In the genomic region with DNA sequence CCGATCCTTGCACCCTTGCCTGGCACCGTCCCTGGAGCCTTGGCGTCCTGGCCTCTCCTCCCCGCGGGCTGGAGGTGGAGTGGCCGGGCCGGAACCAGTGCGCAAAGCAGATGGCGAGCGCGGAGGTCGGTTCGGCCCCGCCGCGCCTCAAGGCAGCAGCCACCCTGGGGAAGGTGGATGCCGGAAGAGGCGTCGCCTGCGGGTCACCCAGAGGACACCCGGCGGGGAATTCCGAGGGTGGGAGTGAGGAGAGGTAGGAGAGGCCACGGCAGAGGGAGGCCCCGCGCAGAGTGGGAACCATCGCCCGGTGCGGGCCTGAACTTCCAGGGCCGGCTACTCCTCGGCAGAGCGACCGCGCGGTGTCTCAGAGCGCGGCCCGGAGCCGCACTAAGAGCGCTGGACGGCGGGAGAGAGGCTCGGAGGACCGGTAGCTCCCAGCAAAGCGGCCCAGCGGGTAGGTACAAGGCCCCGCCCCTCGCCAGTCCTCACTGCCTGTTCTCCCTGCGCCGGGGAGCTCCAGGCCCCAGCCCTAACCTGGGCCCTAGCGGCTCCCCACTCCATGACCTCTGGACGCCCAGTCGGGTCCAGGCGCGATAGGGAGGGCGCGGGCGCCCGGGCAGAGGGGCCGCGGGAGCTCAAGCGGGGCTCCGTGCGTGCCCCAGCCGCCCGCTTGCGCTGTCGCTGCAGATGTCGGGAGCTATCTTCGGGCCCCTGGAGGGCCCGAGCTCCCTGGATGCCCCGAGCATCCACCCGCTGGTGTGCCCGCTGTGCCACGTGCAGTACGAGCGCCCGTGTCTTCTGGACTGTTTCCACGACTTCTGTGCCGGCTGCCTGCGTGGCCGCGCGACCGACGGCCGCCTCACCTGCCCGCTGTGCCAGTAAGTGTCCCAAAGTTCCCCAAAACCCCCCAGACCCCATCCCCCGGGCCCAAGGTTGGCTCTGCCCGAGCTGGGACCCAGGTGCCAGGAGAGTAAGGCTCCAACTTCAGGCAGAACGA, we compare ENCODE assay signal across 3 cellular contexts.
TF ChIP-seq lines count a peak whose summit lies in the region.

TSS of gene RNF207 (plus strand) at position 271 of the 997 bp plus-strand sequence. CDS start at position 688, 417 bp downstream.

TF ChIP-seq in SK-N-SH, 30 proteins besides CTCF, POLR2A, EP300 and RAD21:
- no peak for TF ChIP-seq FOXM1 (IDR thresholded peaks at IDR 0.05; ENCODE audit: low read depth)
- TF ChIP-seq CHD2 (IDR thresholded peaks at IDR 0.05; ENCODE audit: low read length, partially characterized antibody): no peak
- no peak for TF ChIP-seq FOXJ3 (CRISPR knock-in tag; IDR thresholded peaks at IDR 0.05)
- TF ChIP-seq GATA2 (CRISPR knock-in tag; IDR thresholded peaks at IDR 0.05): no peak
- TF ChIP-seq YY1 (IDR thresholded peaks at IDR 0.05; ENCODE audit: low read depth): no peak
- TF ChIP-seq TAF1 (IDR thresholded peaks at IDR 0.05; ENCODE audit: borderline replicate concordance, low read depth, low read length): no peak
- no peak for TF ChIP-seq PBX3 (IDR thresholded peaks at IDR 0.05)
- TF ChIP-seq ELF1 (IDR thresholded peaks at IDR 0.05): no peak
- TF ChIP-seq, protein P1, sequence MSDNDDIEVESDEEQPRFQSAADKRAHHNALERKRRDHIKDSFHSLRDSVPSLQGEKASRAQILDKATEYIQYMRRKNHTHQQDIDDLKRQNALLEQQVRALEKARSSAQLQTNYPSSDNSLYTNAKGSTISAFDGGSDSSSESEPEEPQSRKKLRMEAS (IDR thresholded peaks at IDR 0.05; ENCODE audit: low read depth): no peak
TF ChIP-seq in SK-N-SH: peak in this region for 0.

TF ChIP-seq in SK-N-SH treated with all-trans-retinoic acid at 6 μM for 48 hours, 23 proteins besides CTCF, POLR2A, EP300 and RAD21 (continues in another document):
- TF ChIP-seq SNAI2 (CRISPR knock-in tag; IDR thresholded peaks at IDR 0.05) (no peak), ISL1 (CRISPR knock-in tag; IDR thresholded peaks at IDR 0.05) (no peak), TOX (CRISPR knock-in tag; IDR thresholded peaks at IDR 0.05; ENCODE audit: borderline replicate concordance) (no peak), ZC3H10 (CRISPR knock-in tag; IDR thresholded peaks at IDR 0.05) (no peak), PPARA (CRISPR knock-in tag; IDR thresholded peaks at IDR 0.05; ENCODE audit: borderline replicate concordance) (no peak), CREB5 (CRISPR knock-in tag; IDR thresholded peaks at IDR 0.05; ENCODE audit: low read depth) (no peak), TSHZ2 (CRISPR knock-in tag; IDR thresholded peaks at IDR 0.05) (no peak), BACH2 (CRISPR knock-in tag; IDR thresholded peaks at IDR 0.05; ENCODE audit: borderline replicate concordance) (no peak), ARNTL (CRISPR knock-in tag; IDR thresholded peaks at IDR 0.05; ENCODE audit: borderline replicate concordance, low read depth) (no peak), ZFP30 (CRISPR knock-in tag; IDR thresholded peaks at IDR 0.05) (no peak), ESRRG (CRISPR knock-in tag; IDR thresholded peaks at IDR 0.05) (no peak), TCF4 (CRISPR knock-in tag; IDR thresholded peaks at IDR 0.05; ENCODE audit: borderline replicate concordance) (no peak), CSRNP3 (CRISPR knock-in tag; IDR thresholded peaks at IDR 0.05) (no peak), CSDC2 (CRISPR knock-in tag; IDR thresholded peaks at IDR 0.05) (no peak), GLIS3 (CRISPR knock-in tag; IDR thresholded peaks at IDR 0.05) (no peak), ZNF565 (CRISPR knock-in tag; conservative IDR thresholded peaks at IDR 0.05; ENCODE audit: low read depth) (no peak), OSR1 (CRISPR knock-in tag; IDR thresholded peaks at IDR 0.05) (no peak), ZNF70 (CRISPR knock-in tag; IDR thresholded peaks at IDR 0.05) (no peak)

TF ChIP-seq in HepG2, 621 proteins besides CTCF, POLR2A, EP300 and RAD21 (continues in another document):
- TF ChIP-seq RFX5 (IDR thresholded peaks at IDR 0.05; ENCODE audit: low read depth, low read length) (no peak), SRSF4 (IDR thresholded peaks at IDR 0.05; ENCODE audit: low read depth, low read length, poor library complexity, severe bottlenecking) (no peak), ZNF761 (CRISPR knock-in tag; conservative IDR thresholded peaks at IDR 0.05) (0 out of 2 replicates have a peak, but pooled peaks have one; percentile 61), JUN (CRISPR knock-in tag; IDR thresholded peaks at IDR 0.05) (0 out of 2 replicates have a peak, but pooled peaks have one; percentile 44), YEATS2 (CRISPR knock-in tag; IDR thresholded peaks at IDR 0.05; ENCODE audit: borderline replicate concordance) (no peak), KDM1A (CRISPR knock-in tag; IDR thresholded peaks at IDR 0.05) (no peak), NR2C2 (CRISPR knock-in tag; IDR thresholded peaks at IDR 0.05; ENCODE audit: borderline replicate concordance) (peak; percentile 69), GRHL1 (CRISPR knock-in tag; conservative IDR thresholded peaks at IDR 0.05) (no peak), ZNF652 (CRISPR knock-in tag; IDR thresholded peaks at IDR 0.05; ENCODE audit: borderline replicate concordance, low read depth) (no peak), ZNF674 (CRISPR knock-in tag; IDR thresholded peaks at IDR 0.05; ENCODE audit: low read depth) (no peak), ZSCAN31 (CRISPR knock-in tag; IDR thresholded peaks at IDR 0.05; ENCODE audit: low read depth) (no peak; the same call in 1 of the 2 replicates), RBFOX2 (IDR thresholded peaks at IDR 0.05; ENCODE audit: low read depth, low read length) (peak; percentile 91), RFX3 (CRISPR knock-in tag; IDR thresholded peaks at IDR 0.05) (no peak), ZKSCAN1 (IDR thresholded peaks at IDR 0.05; ENCODE audit: low read length) (no peak), HHEX (CRISPR knock-in tag; IDR thresholded peaks at IDR 0.05) (no peak), ADNP (CRISPR knock-in tag; IDR thresholded peaks at IDR 0.05) (no peak; the same call in none of the 2 replicates), GABPA (IDR thresholded peaks at IDR 0.05; ENCODE audit: low read depth, low read length) (peak; percentile 40; the same call in 1 of the 2 replicates), GABPA (CRISPR knock-in tag; IDR thresholded peaks at IDR 0.05; ENCODE audit: low read depth) (peak; percentile 61; the same call in 1 of the 2 replicates), KIAA2018 (CRISPR knock-in tag; IDR thresholded peaks at IDR 0.05; ENCODE audit: borderline replicate concordance) (no peak), ARNT (IDR thresholded peaks at IDR 0.05) (no peak), HNRNPL (IDR thresholded peaks at IDR 0.05; ENCODE audit: low read depth, low read length) (0 out of 2 replicates have a peak, but pooled peaks have one; percentile 29), ZSCAN29 (CRISPR knock-in tag; conservative IDR thresholded peaks at IDR 0.05) (no peak), ZNF20 (CRISPR knock-in tag; IDR thresholded peaks at IDR 0.05) (peak; percentile 68; the same call in 1 of the 2 replicates), ZNF552 (CRISPR knock-in tag; IDR thresholded peaks at IDR 0.05; ENCODE audit: borderline replicate concordance) (no peak; the same call in 1 of the 2 replicates), FOXA1 (IDR thresholded peaks at IDR 0.05) (no peak), FOXA1 (CRISPR knock-in tag; IDR thresholded peaks at IDR 0.05) (peak; percentile 22; the same call in 1 of the 2 replicates), ZNF446 (CRISPR knock-in tag; IDR thresholded peaks at IDR 0.05) (no peak), FOXM1 (CRISPR knock-in tag; IDR thresholded peaks at IDR 0.05) (0 out of 2 replicates have a peak, but pooled peaks have one; percentile 64), SRSF9 (IDR thresholded peaks at IDR 0.05; ENCODE audit: borderline replicate concordance, insufficient read depth, low read depth, low read length, poor library complexity, severe bottlenecking) (no peak)
- TF ChIP-seq, protein P2, sequence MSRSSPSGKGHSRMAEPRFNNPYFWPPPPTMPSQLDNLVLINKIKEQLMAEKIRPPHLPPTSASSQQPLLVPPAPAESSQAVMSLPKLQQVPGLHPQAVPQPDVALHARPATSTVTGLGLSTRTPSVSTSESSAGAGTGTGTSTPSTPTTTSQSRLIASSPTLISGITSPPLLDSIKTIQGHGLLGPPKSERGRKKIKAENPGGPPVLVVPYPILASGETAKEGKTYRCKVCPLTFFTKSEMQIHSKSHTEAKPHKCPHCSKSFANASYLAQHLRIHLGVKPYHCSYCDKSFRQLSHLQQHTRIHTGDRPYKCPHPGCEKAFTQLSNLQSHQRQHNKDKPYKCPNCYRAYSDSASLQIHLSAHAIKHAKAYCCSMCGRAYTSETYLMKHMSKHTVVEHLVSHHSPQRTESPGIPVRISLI (CRISPR knock-in tag; IDR thresholded peaks at IDR 0.05; ENCODE audit: borderline replicate concordance): no peak
- TF ChIP-seq, protein P3, sequence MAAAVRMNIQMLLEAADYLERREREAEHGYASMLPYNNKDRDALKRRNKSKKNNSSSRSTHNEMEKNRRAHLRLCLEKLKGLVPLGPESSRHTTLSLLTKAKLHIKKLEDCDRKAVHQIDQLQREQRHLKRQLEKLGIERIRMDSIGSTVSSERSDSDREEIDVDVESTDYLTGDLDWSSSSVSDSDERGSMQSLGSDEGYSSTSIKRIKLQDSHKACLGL (CRISPR knock-in tag; IDR thresholded peaks at IDR 0.05): peak; percentile 87
- TF ChIP-seq, protein P4, sequence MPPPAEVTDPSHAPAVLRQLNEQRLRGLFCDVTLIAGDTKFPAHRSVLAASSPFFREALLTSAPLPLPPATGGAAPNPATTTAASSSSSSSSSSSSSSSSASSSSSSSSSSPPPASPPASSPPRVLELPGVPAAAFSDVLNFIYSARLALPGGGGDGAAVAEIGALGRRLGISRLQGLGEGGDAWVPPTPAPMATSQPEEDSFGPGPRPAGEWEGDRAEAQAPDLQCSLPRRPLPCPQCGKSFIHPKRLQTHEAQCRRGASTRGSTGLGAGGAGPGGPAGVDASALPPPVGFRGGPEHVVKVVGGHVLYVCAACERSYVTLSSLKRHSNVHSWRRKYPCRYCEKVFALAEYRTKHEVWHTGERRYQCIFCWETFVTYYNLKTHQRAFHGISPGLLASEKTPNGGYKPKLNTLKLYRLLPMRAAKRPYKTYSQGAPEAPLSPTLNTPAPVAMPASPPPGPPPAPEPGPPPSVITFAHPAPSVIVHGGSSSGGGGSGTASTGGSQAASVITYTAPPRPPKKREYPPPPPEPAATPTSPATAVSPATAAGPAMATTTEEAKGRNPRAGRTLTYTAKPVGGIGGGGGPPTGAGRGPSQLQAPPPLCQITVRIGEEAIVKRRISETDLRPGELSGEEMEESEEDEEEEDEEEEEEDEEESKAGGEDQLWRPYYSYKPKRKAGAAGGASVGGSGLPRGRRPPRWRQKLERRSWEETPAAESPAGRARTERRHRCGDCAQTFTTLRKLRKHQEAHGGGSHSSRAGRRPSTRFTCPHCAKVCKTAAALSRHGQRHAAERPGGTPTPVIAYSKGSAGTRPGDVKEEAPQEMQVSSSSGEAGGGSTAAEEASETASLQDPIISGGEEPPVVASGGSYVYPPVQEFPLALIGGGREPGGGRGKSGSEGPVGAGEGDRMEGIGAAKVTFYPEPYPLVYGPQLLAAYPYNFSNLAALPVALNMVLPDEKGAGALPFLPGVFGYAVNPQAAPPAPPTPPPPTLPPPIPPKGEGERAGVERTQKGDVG (CRISPR knock-in tag; IDR thresholded peaks at IDR 0.05; ENCODE audit: borderline replicate concordance): no peak
